Comparison of ENCODE assay signal across 9 cellular contexts in genomic region chr7:76281006-76281705, GRCh38. TPM values are rescaled to one million over a fixed set of nuclear protein-coding genes. Genes with fewer than 3 reads are reported as not detected.
A peak's percentile ranks its signal among the peaks of the same experiment; 100 is the strongest.
DNase-seq lines count a peak whose midpoint lies in the region; ATAC-seq and TF ChIP-seq lines count a peak whose summit lies in the region.
"Had no signal": no experiment of that assay in that cellular context is flagged by ENCODE, and none has a peak within 500 bp of the region (broad histone marks: within the 10 kb centered on the region; RNA-seq: fewer than 3 reads in every experiment).

No MANE protein-coding gene starts in this region.

- H3K4ac ChIP-seq in trophoblast cell (ENCODE audit: low read depth, low read length), result no peak overlapping the region

- H3K36me3 Mint-ChIP-seq in T-helper 17 cell (ENCODE audit: low read depth), result peaks cover 8% of the 10 kb centered on the region

- H2BK120ac ChIP-seq in trophoblast cell (ENCODE audit: insufficient read depth, low read length, poor library complexity), result no peak overlapping the region

- peak; percentile 61 for ATAC-seq in T-helper 17 cell
- ATAC-seq in HG02678 (IDR thresholded peaks at IDR 0.05; ENCODE audit: unreplicated experiment), result no peak

- no peak overlapping the region for H2AK5ac ChIP-seq in trophoblast cell (ENCODE audit: low read length)

- H3K4me3 Mint-ChIP-seq in T-helper 17 cell, result peak overlapping the region; percentile 96

- no peak overlapping the region for H2AFZ ChIP-seq in trophoblast cell (ENCODE audit: insufficient read depth, low read length, poor library complexity)

- H3K14ac ChIP-seq in trophoblast cell (ENCODE audit: low read length), result no peak overlapping the region

- H3K9ac ChIP-seq in ES-I3 (ENCODE audit: low read depth, low read length), result peak overlapping the region; percentile 48; the same call in 1 of the 2 replicates
- no peak overlapping the region for H3K9ac ChIP-seq in trophoblast cell (ENCODE audit: low read length)

- no peak overlapping the region for H4K12ac ChIP-seq in trophoblast cell (ENCODE audit: low read depth, low read length)

- H3K27ac ChIP-seq in trophoblast cell (ENCODE audit: low read depth, low read length), result no peak overlapping the region

- WGBS in trophoblast cell (ENCODE audit: extremely low coverage, insufficient coverage, insufficient read length), result no CpG with 5 or more reads among the region's 63 CpGs

- H2BK12ac ChIP-seq in trophoblast cell (ENCODE audit: low read length), result no peak overlapping the region

- no peak overlapping the region for H3K18ac ChIP-seq in trophoblast cell (ENCODE audit: low read length)

- DNase-seq in T-helper 17 cell (no peak), fibroblast of pulmonary artery (ENCODE audit: low read depth) (no peak), trophoblast cell (peak in 1 of 2 donors; percentile 22), NCI-H1436 (lab: John Stamatoyannopoulos, UW) (no peak), NOMO-1 treated with DMSO at 0.1 percent for 48 hours (lab: John Stamatoyannopoulos, UW; ENCODE audit: unreplicated experiment) (no peak), COR-L47 (lab: John Stamatoyannopoulos, UW) (no peak)
- DNase-seq: NCI-H510A treated with DMSO at 0.1 percent for 48 hours had no signal

- H4K91ac ChIP-seq in trophoblast cell (ENCODE audit: low read depth, low read length), result no peak overlapping the region

- H3K4me3 ChIP-seq in fibroblast of pulmonary artery (replicated peaks; ENCODE audit: low read depth, low read length), result peak overlapping the region; percentile 14
- peak overlapping the region; percentile 39 for H3K4me3 ChIP-seq in trophoblast cell (ENCODE audit: low read depth, low read length)

- H3K27ac Mint-ChIP-seq in T-helper 17 cell, result no peak overlapping the region

- H3K27me3 Mint-ChIP-seq in T-helper 17 cell, result peaks cover 41% of the 10 kb centered on the region

- TF ChIP-seq CTCF in fibroblast of pulmonary artery (IDR thresholded peaks at IDR 0.05; ENCODE audit: low read length, missing control alignments), result no peak

- H3K79me2 ChIP-seq in trophoblast cell (ENCODE audit: control insufficient read depth, insufficient read depth, low read length, poor library complexity), result peaks cover 2% of the 10 kb centered on the region

- H4K8ac ChIP-seq in trophoblast cell (ENCODE audit: low read depth, low read length), result no peak overlapping the region

- H3K79me1 ChIP-seq in trophoblast cell (ENCODE audit: low read length), result no peaks in the 10 kb centered on the region

- H3K36me3 ChIP-seq in ES-I3 (ENCODE audit: insufficient read depth, low read length), result no peaks in the 10 kb centered on the region
- no peaks in the 10 kb centered on the region for H3K36me3 ChIP-seq in trophoblast cell (ENCODE audit: control insufficient read depth in 1 of 2, insufficient read depth in 2 of 2, low read length in 2 of 2)

- H2BK5ac ChIP-seq in trophoblast cell (ENCODE audit: low read depth, low read length, poor library complexity), result no peak overlapping the region

- H3K9me3 ChIP-seq in ES-I3 (ENCODE audit: control insufficient read depth, insufficient read depth, low read length), result no peaks in the 10 kb centered on the region
- no peaks in the 10 kb centered on the region for H3K9me3 ChIP-seq in T-helper 17 cell (ENCODE audit: control insufficient read depth, low read length, poor library complexity, severe bottlenecking)
- H3K9me3 ChIP-seq in trophoblast cell (ENCODE audit: insufficient read depth, low read depth, low read length), result peaks cover 3% of the 10 kb centered on the region

- H3K4me2 ChIP-seq in trophoblast cell (ENCODE audit: low read length), result peak overlapping the region; percentile 62

- H3K23ac ChIP-seq in trophoblast cell (ENCODE audit: low read length), result no peak overlapping the region

- H3K4me1 ChIP-seq in ES-I3 (ENCODE audit: insufficient read depth, low read length), result no peaks in the 10 kb centered on the region
- H3K4me1 ChIP-seq in trophoblast cell (ENCODE audit: control insufficient read depth in 1 of 2, insufficient read depth in 2 of 2, low read length in 2 of 2), result peaks cover 0 to 5% of the 10 kb centered on the region in 2 experiments

- peaks cover 16% of the 10 kb centered on the region for H3K4me1 Mint-ChIP-seq in T-helper 17 cell

- peaks cover 43% of the 10 kb centered on the region for H3K27me3 ChIP-seq in trophoblast cell (ENCODE audit: insufficient read depth, low read length)

RNA-seq across cellular contexts. Expression of gene HSPB1, which starts 21.3 kb away (rescaled TPM):
- 10 to 100 TPM; 25.8 to 33.2 TPM for total RNA-seq in T-helper 17 cell
- polyA plus RNA-seq in trophoblast cell (2013), result 1,533 and 1,664 TPM in 2 replicates
